In genomic region chr2:152508446-152508845, GRCh38 we compare ENCODE assay signal across 13 cellular contexts.
A peak's percentile ranks its signal among the peaks of the same experiment; 100 is the strongest.
DNase-seq lines count a peak whose midpoint lies in the region; ATAC-seq and TF ChIP-seq lines count a peak whose summit lies in the region.
"Had no signal": no experiment of that assay in that cellular context is flagged by ENCODE, and none has a peak within 500 bp of the region (broad histone marks: within the 10 kb centered on the region; RNA-seq: fewer than 3 reads in every experiment).

No MANE protein-coding gene starts in this region.

- intact Hi-C loops in left lung (cut with DNase I), result no loop called here

- H3K4me3 ChIP-seq in fibroblast of the aortic adventitia (ENCODE audit: low read depth, low read length) (no peak overlapping the region), left lung (no peak overlapping the region)
- H3K4me3 ChIP-seq: skin epidermis, upper lobe of left lung had no signal

- H3K27ac ChIP-seq in left lung, result no peak overlapping the region
- H3K27ac ChIP-seq: skin epidermis, upper lobe of left lung had no signal

- H3K4me1 ChIP-seq in left lung, result no peaks in the 10 kb centered on the region

- H3K36me3 ChIP-seq in left lung, result no peaks in the 10 kb centered on the region
- H3K36me3 ChIP-seq: upper lobe of left lung had no signal

- no peak for TF ChIP-seq CTCF in fibroblast of the aortic adventitia (IDR thresholded peaks at IDR 0.05; ENCODE audit: insufficient read depth, low read length)
- no peak for TF ChIP-seq CTCF in left lung (IDR thresholded peaks at IDR 0.05)
- no peak for TF ChIP-seq CTCF in omental fat pad (IDR thresholded peaks at IDR 0.05)

- in situ Hi-C loops in SK-MEL-5 (cut with HindIII; ENCODE audit: low pct_unique_long_range_greater_than_20kb, low sequenced_read_pairs), result no loop called here

- no peaks in the 10 kb centered on the region for H3K27me3 ChIP-seq in left lung
- H3K27me3 ChIP-seq: upper lobe of left lung had no signal

- peak; percentile 42 for DNase-seq in NCI-H345 (lab: John Stamatoyannopoulos, UW)
- no peak for DNase-seq in NCI-H345 treated with DMSO at 0.1 percent for 48 hours (lab: John Stamatoyannopoulos, UW; ENCODE audit: unreplicated experiment)
- DNase-seq in SK-MEL-5 (ENCODE audit: low read depth, low spot score), result peak; percentile 82
- peak; percentile 49 for DNase-seq in fibroblast of the aortic adventitia (ENCODE audit: low read depth)
- peak; percentile 69 for DNase-seq in superior temporal gyrus (ENCODE audit: extremely low spot score)
- no peak for DNase-seq in NCI-H146 treated with DMSO at 0.1 percent for 48 hours (lab: John Stamatoyannopoulos, UW; ENCODE audit: unreplicated experiment)
- no peak for DNase-seq in left lung
- DNase-seq in omental fat pad (ENCODE audit: low spot score), result no peak
- DNase-seq: amniotic stem cell, NCI-H510A treated with DMSO at 0.1 percent for 48 hours, Right ventricle myocardium superior, upper lobe of left lung had no signal

- ATAC-seq in left lung (no peak), omental fat pad (ENCODE audit: low FRiP score) (no peak)

- H3K9me3 ChIP-seq in left lung, result no peaks in the 10 kb centered on the region
- H3K9me3 ChIP-seq: upper lobe of left lung had no signal

Comparison
In these comparisons a context has a peak if more than half of its experiments do, and no peak if none do; other contexts are left out.
1. DNase-seq: peak in NCI-H345 (single experiment), SK-MEL-5 (single experiment), fibroblast of the aortic adventitia (single experiment) and superior temporal gyrus (single experiment); none in NCI-H345 treated with DMSO at 0.1 percent for 48 hours (single experiment), NCI-H146 treated with DMSO at 0.1 percent for 48 hours (single experiment), left lung (0 of 2) and omental fat pad (single experiment).